In the genomic region with DNA sequence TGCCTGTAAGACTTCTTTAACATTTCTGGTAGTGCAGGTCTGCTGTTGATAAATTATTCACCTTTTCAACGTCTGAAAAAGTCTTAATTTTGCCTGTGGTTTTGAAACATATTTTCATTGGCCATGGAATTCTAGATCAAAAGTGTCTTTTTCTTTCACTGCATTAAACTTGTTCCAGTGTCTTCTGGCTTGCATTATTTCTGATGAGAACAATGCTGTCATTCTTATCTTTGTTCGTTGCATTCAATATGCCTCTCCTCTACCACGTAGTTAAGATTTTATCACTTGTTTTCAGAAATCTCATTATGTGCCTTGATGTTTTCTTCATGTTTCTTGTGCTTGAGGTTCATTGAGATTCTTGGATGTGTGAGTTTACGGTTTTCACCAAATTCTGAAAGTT, we compare ENCODE assay signal across 29 cellular contexts.
"Had no signal": no experiment of that assay in that cellular context is flagged by ENCODE, and none has a peak within 500 bp of the region (broad histone marks: within the 10 kb centered on the region; RNA-seq: fewer than 3 reads in every experiment).

No MANE protein-coding gene starts in this region.

- H3K4me1 Mint-ChIP-seq: stimulated activated effector memory CD8-positive, alpha-beta T cell treated with anti-CD3 and anti-CD28 coated beads, Interleukin-12 subunit alpha, Interleukin-12 subunit beta, amount 100 ng/mL, for 72 hours; stimulated activated memory B cell treated with anti-CD40 and anti-IgM and Interleukin-4, amounts not matched to agents 10 μg/mL and 1 μg/mL and 100 μg/mL, for 72 hours; stimulated activated naive B cell treated with anti-CD40 and anti-IgM and Interleukin-4, amounts not matched to agents 10 μg/mL and 1 μg/mL and 100 μg/mL, for 72 hours; stimulated activated naive CD8-positive, alpha-beta T cell treated with anti-CD3 and anti-CD28 coated beads, Interleukin-15, amount 100 ng/mL, for 72 hours had no signal

- H3K9me3 ChIP-seq: testis, thyroid gland had no signal

- H3K36me3 Mint-ChIP-seq: stimulated activated effector memory CD8-positive, alpha-beta T cell treated with anti-CD3 and anti-CD28 coated beads, Interleukin-12 subunit alpha, Interleukin-12 subunit beta, amount 100 ng/mL, for 72 hours had no signal

- H3K27ac Mint-ChIP-seq: stimulated activated effector memory CD8-positive, alpha-beta T cell treated with anti-CD3 and anti-CD28 coated beads, Interleukin-12 subunit alpha, Interleukin-12 subunit beta, amount 100 ng/mL, for 72 hours; stimulated activated memory B cell treated with anti-CD40 and anti-IgM and Interleukin-4, amounts not matched to agents 10 μg/mL and 1 μg/mL and 100 μg/mL, for 72 hours; stimulated activated naive B cell treated with anti-CD40 and anti-IgM and Interleukin-4, amounts not matched to agents 10 μg/mL and 1 μg/mL and 100 μg/mL, for 72 hours; stimulated activated naive CD8-positive, alpha-beta T cell treated with anti-CD3 and anti-CD28 coated beads, Interleukin-15, amount 100 ng/mL, for 72 hours; stimulated activated naive CD8-positive, alpha-beta T cell treated with anti-CD3 and anti-CD28 coated beads, Interleukin-15, Interleukin-2, amounts not matched to agents 100 ng/mL and 50 ng/mL, for 24 hours; type B pancreatic cell had no signal

- DNase-seq: stimulated activated CD4-positive, alpha-beta T cell treated with anti-CD3 and anti-CD28 coated beads, Interleukin-2, amount 100 ng/mL, for 48 hours; stimulated activated CD4-positive, alpha-beta T cell treated with anti-CD3 and anti-CD28 coated beads, Interleukin-4, amount 100 ng/mL, for 1 hour; stimulated activated CD4-positive, alpha-beta T cell treated with anti-CD3 and anti-CD28 coated beads, Interleukin-4, amount 100 ng/mL, for 24 hours; stimulated activated CD4-positive, alpha-beta T cell treated with anti-CD3 and anti-CD28 coated beads, Interleukin-4, amount 100 ng/mL, for 4 hours; stimulated activated CD8-positive, alpha-beta memory T cell treated with anti-CD3 and anti-CD28 coated beads, Interleukin-4, amount 100 ng/mL, for 48 hours; stimulated activated naive B cell treated with anti-CD40 and anti-IgM and Interleukin-4, amounts not matched to agents 10 μg/mL and 1 μg/mL and 100 μg/mL, for 72 hours; stimulated activated naive CD4-positive, alpha-beta T cell; stimulated activated naive CD4-positive, alpha-beta T cell treated with Interleukin-2 at 50 U/mL for 16 hours; stimulated activated naive CD8-positive, alpha-beta T cell treated with anti-CD3 and anti-CD28 coated beads, Interleukin-15, amount 100 ng/mL, for 72 hours; stimulated activated naive CD8-positive, alpha-beta T cell treated with anti-CD3 and anti-CD28 coated beads, Interleukin-15, Interleukin-2, amounts not matched to agents 100 U/mL and 50 U/mL, for 24 hours; stomach; substantia nigra; testis; thyroid gland; tibial artery; transverse colon; trophoblast cell; upper lobe of left lung; upper lobe of right lung; uterus had no signal

- FAIRE-seq: urothelium cell line had no signal

- H3K36me3 ChIP-seq: stomach, suprapubic skin, thoracic aorta, thyroid gland, tibial artery, tibial nerve, transverse colon, upper lobe of left lung, upper lobe of right lung, uterus, vagina had no signal

- H3K4me3 ChIP-seq: stomach, suprapubic skin, testis, thoracic aorta, thyroid gland, tibial artery, tibial nerve, transverse colon, upper lobe of left lung, upper lobe of right lung, uterus, vagina had no signal

- H3K27me3 ChIP-seq: testis, thyroid gland, upper lobe of left lung, vagina had no signal

- H3K27ac ChIP-seq: stomach, suprapubic skin, testis, thoracic aorta, thyroid gland, tibial artery, tibial nerve, transverse colon, upper lobe of left lung, upper lobe of right lung, uterus, vagina had no signal

- ATAC-seq: stimulated activated effector memory CD8-positive, alpha-beta T cell treated with anti-CD3 and anti-CD28 coated beads, Interleukin-12 subunit alpha, Interleukin-12 subunit beta, amount 100 ng/mL, for 72 hours; stimulated activated memory B cell treated with anti-CD40 and anti-IgM and Interleukin-4, amounts not matched to agents 10 μg/mL and 1 μg/mL and 100 μg/mL, for 72 hours; stimulated activated naive B cell treated with anti-CD40 and anti-IgM and Interleukin-4, amounts not matched to agents 10 μg/mL and 1 μg/mL and 100 μg/mL, for 72 hours; stimulated activated naive CD8-positive, alpha-beta T cell treated with anti-CD3 and anti-CD28 coated beads, Interleukin-15, amount 100 ng/mL, for 72 hours; stimulated activated naive CD8-positive, alpha-beta T cell treated with anti-CD3 and anti-CD28 coated beads, Interleukin-15, Interleukin-2, amounts not matched to agents 100 U/mL and 50 U/mL, for 24 hours; upper lobe of right lung had no signal

- H3K4me1 ChIP-seq: stomach, testis, thyroid gland, tibial artery, tibial nerve, transverse colon, upper lobe of left lung, upper lobe of right lung, uterus, vagina had no signal

- H3K4me3 Mint-ChIP-seq: stimulated activated effector memory CD8-positive, alpha-beta T cell treated with anti-CD3 and anti-CD28 coated beads, Interleukin-12 subunit alpha, Interleukin-12 subunit beta, amount 100 ng/mL, for 72 hours; stimulated activated memory B cell treated with anti-CD40 and anti-IgM and Interleukin-4, amounts not matched to agents 10 μg/mL and 1 μg/mL and 100 μg/mL, for 72 hours; stimulated activated naive B cell treated with anti-CD40 and anti-IgM and Interleukin-4, amounts not matched to agents 10 μg/mL and 1 μg/mL and 100 μg/mL, for 72 hours; stimulated activated naive CD8-positive, alpha-beta T cell treated with anti-CD3 and anti-CD28 coated beads, Interleukin-15, amount 100 ng/mL, for 72 hours; stimulated activated naive CD8-positive, alpha-beta T cell treated with anti-CD3 and anti-CD28 coated beads, Interleukin-15, Interleukin-2, amounts not matched to agents 100 ng/mL and 50 ng/mL, for 24 hours; type B pancreatic cell had no signal
